ENCODE assay signal across 13 cellular contexts in genomic region chr10:3242251-3242650, GRCh38.
A peak's percentile ranks its signal among the peaks of the same experiment; 100 is the strongest.
DNase-seq lines count a peak whose midpoint lies in the region; ATAC-seq, FAIRE-seq and TF ChIP-seq lines count a peak whose summit lies in the region.
"Had no signal": no experiment of that assay in that cellular context is flagged by ENCODE, and none has a peak within 500 bp of the region (broad histone marks: within the 10 kb centered on the region; RNA-seq: fewer than 3 reads in every experiment).

No MANE protein-coding gene starts in this region.

- peaks cover 49 to 80% of the 10 kb centered on the region in 2 experiments for H3K27me3 ChIP-seq in K562 (ENCODE audit: control insufficient read depth in 2 of 2, insufficient read depth in 2 of 2, low read length in 2 of 2)
- no peaks in the 10 kb centered on the region for H3K27me3 ChIP-seq in neural cell (ENCODE audit: insufficient read depth, low read depth, low read length)

- FAIRE-seq in GM12892 (lab: Jason Lieb, UNC) = peak; percentile 27
- peak; percentile 42 for FAIRE-seq in K562 (lab: Jason Lieb, UNC)

- CTCF ChIA-PET in K562 (lab: Yijun Ruan, JAX; ENCODE audit: low intra/inter-chr PET ratio) = no interaction called here

- H3K36me3 Mint-ChIP-seq in mesothelial cell of epicardium = no peaks in the 10 kb centered on the region
- H3K36me3 Mint-ChIP-seq: CD8-positive, alpha-beta memory T cell; IgD-negative memory B cell had no signal

- H3K9me1 ChIP-seq in K562 (ENCODE audit: control insufficient read depth, insufficient read depth, low read length) = no peaks in the 10 kb centered on the region

- peaks cover 2% of the 10 kb centered on the region for H3K9me3 ChIP-seq in K562 (replicated peaks; ENCODE audit: control insufficient read depth, insufficient read depth, low read depth, low read length)
- no peaks in the 10 kb centered on the region for H3K9me3 ChIP-seq in neural cell (ENCODE audit: low read length)
- H3K9me3 ChIP-seq: BLaER1, Caco-2 had no signal

- 0 out of 2 replicates have a peak, but pooled peaks cover 8% of the 10 kb centered on the region for H4K20me1 ChIP-seq in K562 (replicated peaks; ENCODE audit: control insufficient read depth, insufficient read depth, low read length)
- no peaks in the 10 kb centered on the region for H4K20me1 ChIP-seq in neural cell (ENCODE audit: insufficient read depth)
- H4K20me1 ChIP-seq: BLaER1 had no signal

- TF ChIP-seq POLR2A in GM12892 (IDR thresholded peaks at IDR 0.05; ENCODE audit: low read depth, low read length) (no peak), K562 (conservative IDR thresholded peaks at IDR 0.05) (no peak)

- H2AFZ ChIP-seq in K562 (ENCODE audit: low read depth, low read length) (no peak overlapping the region), neural cell (ENCODE audit: low read depth, low read length) (no peak overlapping the region)

- WGBS in K562 (ENCODE audit: insufficient coverage, low coverage, missing lambda C conversion rate) = 0% methylated on average over 2 of the region's 2 CpGs

- H3K27ac Mint-ChIP-seq in mesothelial cell of epicardium = no peak overlapping the region
- H3K27ac Mint-ChIP-seq: CD8-positive, alpha-beta memory T cell; IgD-negative memory B cell had no signal

- 0 out of 5 replicates have a peak, but pooled peaks cover 0 to 5% of the 10 kb centered on the region in 2 experiments for H3K4me1 ChIP-seq in K562 (replicated peaks in 1 of 2; ENCODE audit: control insufficient read depth in 2 of 2, insufficient read depth in 2 of 2, low read length in 2 of 2)
- H3K4me1 ChIP-seq: Caco-2 had no signal

- TF ChIP-seq EP300 in K562 (IDR thresholded peaks at IDR 0.05; ENCODE audit: low read length) = no peak
- TF ChIP-seq EP300 in neural cell (conservative IDR thresholded peaks at IDR 0.05; ENCODE audit: poor library complexity, severe bottlenecking) = no peak

- intact Hi-C loops in K562 (cut with micrococcal nuclease) = no loop called here

- in situ Hi-C loops in K562 (cut with MboI) = loop anchor here (10.0 kb wide), 1 partner anchor 1423 kb away; no protein-coding TSS in a partner anchor

- no peak for TF ChIP-seq RAD21 in K562 (CRISPR knock-in tag; conservative IDR thresholded peaks at IDR 0.05 in 1 of 2, IDR thresholded peaks at IDR 0.05 in 1 of 2)
- TF ChIP-seq RAD21 in neural cell (conservative IDR thresholded peaks at IDR 0.05) = no peak

- ATAC-seq in K562 (no peak), GM21423 (IDR thresholded peaks at IDR 0.05; ENCODE audit: unreplicated experiment) (no peak), HG03342 (IDR thresholded peaks at IDR 0.05; ENCODE audit: unreplicated experiment) (no peak)

- H3K9me2 ChIP-seq in neural cell (ENCODE audit: insufficient read depth, low read length) = no peaks in the 10 kb centered on the region

- H3K4me2 ChIP-seq in K562 (ENCODE audit: insufficient read depth, low read length) = no peak overlapping the region
- no peak overlapping the region for H3K4me2 ChIP-seq in neural cell (ENCODE audit: low read length)
- H3K4me2 ChIP-seq: BLaER1, KMS-11 had no signal

- no peak overlapping the region for H3K4me3 ChIP-seq in K562
- H3K4me3 ChIP-seq in neural cell (ENCODE audit: low read length) = peak overlapping the region; percentile 37
- H3K4me3 ChIP-seq: BLaER1 had no signal

- H3K79me2 ChIP-seq in K562 (ENCODE audit: control insufficient read depth, insufficient read depth, low read length) (no peaks in the 10 kb centered on the region), neural cell (replicated peaks; ENCODE audit: insufficient read depth, low read length) (no peaks in the 10 kb centered on the region)

- H3K9me3 Mint-ChIP-seq in mesothelial cell of epicardium = no peaks in the 10 kb centered on the region
- H3K9me3 Mint-ChIP-seq: CD8-positive, alpha-beta memory T cell; IgD-negative memory B cell had no signal

- no peaks in the 10 kb centered on the region for H3F3A ChIP-seq in neural cell (ENCODE audit: insufficient read depth, low read length, poor library complexity, severe bottlenecking)

- H3K27ac ChIP-seq in K562 (ENCODE audit: extremely low read depth, low read depth, low read length) = no peak overlapping the region; the same call in 2 of the 3 replicates
- H3K27ac ChIP-seq in neural cell (ENCODE audit: low read length) = peak overlapping the region; percentile 66
- H3K27ac ChIP-seq: BLaER1, KMS-11 had no signal

- no peaks in the 10 kb centered on the region for H3K36me3 ChIP-seq in K562 (ENCODE audit: control insufficient read depth, insufficient read depth, low read length)
- H3K36me3 ChIP-seq in neural cell (ENCODE audit: insufficient read depth, low read length) = no peaks in the 10 kb centered on the region
- H3K36me3 ChIP-seq: BLaER1 had no signal

- POLR2A ChIA-PET in K562 (lab: Yijun Ruan, JAX) = no interaction called here

- DNase-seq in GM12892 (ENCODE audit: insufficient read length) = no peak
- no peak for DNase-seq in K562 (ENCODE audit: extremely low read depth in 1 of 4, low spot score in 3 of 4)
- no peak for DNase-seq in DMS114 treated with DMSO at 0.1 percent for 48 hours (lab: John Stamatoyannopoulos, UW; ENCODE audit: unreplicated experiment)
- no peak for DNase-seq in mesothelial cell of epicardium (ENCODE audit: low spot score in 2 of 2, unreplicated experiment in 2 of 2)
- DNase-seq: Caco-2; CD8-positive, alpha-beta memory T cell; HCEC 1CT had no signal

- H3K9ac ChIP-seq in K562 (ENCODE audit: insufficient read depth in 1 of 2, low read depth in 2 of 2, low read length in 2 of 2) = no peak overlapping the region
- peak overlapping the region; percentile 37 for H3K9ac ChIP-seq in neural cell (ENCODE audit: low read length)
- H3K9ac ChIP-seq: BLaER1, KMS-11 had no signal

- no TSS peak for BruUV-seq in K562 (replicated peaks; lab: Mats Ljungman, UMichigan)

- peaks cover 3% of the 10 kb centered on the region for H3K4me1 Mint-ChIP-seq in mesothelial cell of epicardium

- H3K4me3 Mint-ChIP-seq in mesothelial cell of epicardium = no peak overlapping the region
- H3K4me3 Mint-ChIP-seq: CD8-positive, alpha-beta memory T cell; IgD-negative memory B cell had no signal

- peaks cover 24% of the 10 kb centered on the region for H3K27me3 Mint-ChIP-seq in mesothelial cell of epicardium (ENCODE audit: low read depth)

- TF ChIP-seq CTCF in K562 (IDR thresholded peaks at IDR 0.05 in 2 of 3, conservative IDR thresholded peaks at IDR 0.05 in 1 of 3; ENCODE audit: insufficient read depth in 2 of 3, low read depth in 1 of 3, low read length in 3 of 3) = no peak
- TF ChIP-seq CTCF in neural cell (IDR thresholded peaks at IDR 0.05; ENCODE audit: poor library complexity, severe bottlenecking) = no peak
- no peak for TF ChIP-seq CTCF in mesothelial cell of epicardium (IDR thresholded peaks at IDR 0.05; ENCODE audit: unreplicated experiment)

TF ChIP-seq in K562, 482 proteins besides CTCF, POLR2A, EP300 and RAD21 (continues in another document):
- TF ChIP-seq MAFK (IDR thresholded peaks at IDR 0.05; ENCODE audit: low read length) = no peak
- TF ChIP-seq, protein P1, sequence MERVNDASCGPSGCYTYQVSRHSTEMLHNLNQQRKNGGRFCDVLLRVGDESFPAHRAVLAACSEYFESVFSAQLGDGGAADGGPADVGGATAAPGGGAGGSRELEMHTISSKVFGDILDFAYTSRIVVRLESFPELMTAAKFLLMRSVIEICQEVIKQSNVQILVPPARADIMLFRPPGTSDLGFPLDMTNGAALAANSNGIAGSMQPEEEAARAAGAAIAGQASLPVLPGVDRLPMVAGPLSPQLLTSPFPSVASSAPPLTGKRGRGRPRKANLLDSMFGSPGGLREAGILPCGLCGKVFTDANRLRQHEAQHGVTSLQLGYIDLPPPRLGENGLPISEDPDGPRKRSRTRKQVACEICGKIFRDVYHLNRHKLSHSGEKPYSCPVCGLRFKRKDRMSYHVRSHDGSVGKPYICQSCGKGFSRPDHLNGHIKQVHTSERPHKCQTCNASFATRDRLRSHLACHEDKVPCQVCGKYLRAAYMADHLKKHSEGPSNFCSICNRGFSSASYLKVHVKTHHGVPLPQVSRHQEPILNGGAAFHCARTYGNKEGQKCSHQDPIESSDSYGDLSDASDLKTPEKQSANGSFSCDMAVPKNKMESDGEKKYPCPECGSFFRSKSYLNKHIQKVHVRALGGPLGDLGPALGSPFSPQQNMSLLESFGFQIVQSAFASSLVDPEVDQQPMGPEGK (CRISPR knock-in tag; IDR thresholded peaks at IDR 0.05; ENCODE audit: borderline replicate concordance) = no peak
- no peak for TF ChIP-seq ZNF764 (CRISPR knock-in tag; IDR thresholded peaks at IDR 0.05; ENCODE audit: low read depth)

TF ChIP-seq in neural cell, 6 proteins besides CTCF, POLR2A, EP300 and RAD21:
- TF ChIP-seq EZH2 (IDR thresholded peaks at IDR 0.05; ENCODE audit: borderline replicate concordance, insufficient read depth, low read length, poor library complexity, severe bottlenecking) (no peak), TAF1 (IDR thresholded peaks at IDR 0.05; ENCODE audit: low read depth) (no peak), MXI1 (conservative IDR thresholded peaks at IDR 0.05; ENCODE audit: poor library complexity, severe bottlenecking) (no peak), POLR2AphosphoS5 (IDR thresholded peaks at IDR 0.05) (no peak), SMC3 (conservative IDR thresholded peaks at IDR 0.05; ENCODE audit: poor library complexity) (no peak)
- TF ChIP-seq, protein P2, sequence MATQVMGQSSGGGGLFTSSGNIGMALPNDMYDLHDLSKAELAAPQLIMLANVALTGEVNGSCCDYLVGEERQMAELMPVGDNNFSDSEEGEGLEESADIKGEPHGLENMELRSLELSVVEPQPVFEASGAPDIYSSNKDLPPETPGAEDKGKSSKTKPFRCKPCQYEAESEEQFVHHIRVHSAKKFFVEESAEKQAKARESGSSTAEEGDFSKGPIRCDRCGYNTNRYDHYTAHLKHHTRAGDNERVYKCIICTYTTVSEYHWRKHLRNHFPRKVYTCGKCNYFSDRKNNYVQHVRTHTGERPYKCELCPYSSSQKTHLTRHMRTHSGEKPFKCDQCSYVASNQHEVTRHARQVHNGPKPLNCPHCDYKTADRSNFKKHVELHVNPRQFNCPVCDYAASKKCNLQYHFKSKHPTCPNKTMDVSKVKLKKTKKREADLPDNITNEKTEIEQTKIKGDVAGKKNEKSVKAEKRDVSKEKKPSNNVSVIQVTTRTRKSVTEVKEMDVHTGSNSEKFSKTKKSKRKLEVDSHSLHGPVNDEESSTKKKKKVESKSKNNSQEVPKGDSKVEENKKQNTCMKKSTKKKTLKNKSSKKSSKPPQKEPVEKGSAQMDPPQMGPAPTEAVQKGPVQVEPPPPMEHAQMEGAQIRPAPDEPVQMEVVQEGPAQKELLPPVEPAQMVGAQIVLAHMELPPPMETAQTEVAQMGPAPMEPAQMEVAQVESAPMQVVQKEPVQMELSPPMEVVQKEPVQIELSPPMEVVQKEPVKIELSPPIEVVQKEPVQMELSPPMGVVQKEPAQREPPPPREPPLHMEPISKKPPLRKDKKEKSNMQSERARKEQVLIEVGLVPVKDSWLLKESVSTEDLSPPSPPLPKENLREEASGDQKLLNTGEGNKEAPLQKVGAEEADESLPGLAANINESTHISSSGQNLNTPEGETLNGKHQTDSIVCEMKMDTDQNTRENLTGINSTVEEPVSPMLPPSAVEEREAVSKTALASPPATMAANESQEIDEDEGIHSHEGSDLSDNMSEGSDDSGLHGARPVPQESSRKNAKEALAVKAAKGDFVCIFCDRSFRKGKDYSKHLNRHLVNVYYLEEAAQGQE (IDR thresholded peaks at IDR 0.05; ENCODE audit: borderline replicate concordance) = no peak
